13 cellular contexts compared by ENCODE assay signal in the genomic region with DNA sequence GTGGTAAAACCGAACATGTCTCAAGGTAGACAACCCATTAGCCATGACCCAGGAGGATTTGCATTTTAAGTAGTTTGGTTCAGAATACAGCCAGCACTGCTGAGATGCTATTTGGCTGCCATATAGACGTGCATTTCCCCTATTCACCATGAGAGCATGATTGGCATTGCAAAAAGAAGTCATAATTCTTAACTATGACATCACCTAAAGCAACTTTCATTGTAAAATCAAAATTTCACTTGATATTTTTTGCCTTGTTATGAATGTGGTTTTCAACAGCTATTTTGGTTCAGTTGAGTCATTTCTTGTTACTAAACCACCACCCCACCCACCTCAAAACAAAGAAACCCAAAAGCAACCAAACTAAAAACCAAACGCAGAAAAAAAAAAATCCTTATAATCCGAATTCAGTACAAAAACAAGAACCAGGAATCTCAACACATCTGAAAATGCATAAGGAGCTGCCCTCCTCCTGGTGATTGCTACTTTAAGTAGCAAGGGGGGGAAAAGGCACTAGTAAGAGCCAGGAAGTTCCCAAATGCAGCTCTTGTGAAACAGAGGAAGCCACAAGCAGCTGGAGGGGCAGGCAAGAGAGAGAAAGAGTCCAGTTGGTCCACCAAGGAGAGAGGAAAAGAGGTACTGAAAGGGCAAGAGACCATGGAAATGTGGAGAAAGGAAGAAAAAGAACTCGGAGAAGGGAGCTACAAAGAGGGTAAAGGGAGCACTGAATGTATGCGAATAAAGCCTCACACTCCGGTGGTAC. TPM values are rescaled to one million over a fixed set of nuclear protein-coding genes. Genes with fewer than 3 reads are reported as not detected.
DNase-seq lines count a peak whose midpoint lies in the region; ATAC-seq and TF ChIP-seq lines count a peak whose summit lies in the region.
"Had no signal": no experiment of that assay in that cellular context is flagged by ENCODE, and none has a peak within 500 bp of the region (broad histone marks: within the 10 kb centered on the region; RNA-seq: fewer than 3 reads in every experiment).

No MANE protein-coding gene starts in this region.

- H3K4me1 ChIP-seq in heart right ventricle (peaks cover 0 to 2% (median 0%) of the 10 kb centered on the region in 9 donors), left lung (no peaks in the 10 kb centered on the region), upper lobe of right lung (no peaks in the 10 kb centered on the region)
- no peaks in the 10 kb centered on the region for H3K4me1 ChIP-seq in CD8-positive, alpha-beta T cell (ENCODE audit: insufficient read depth, low read length)

- H3K27me3 Mint-ChIP-seq in CD8-positive, alpha-beta T cell (ENCODE audit: low read depth), result peaks cover 8% of the 10 kb centered on the region

- no peak overlapping the region for H3K27ac Mint-ChIP-seq in CD8-positive, alpha-beta T cell
- H3K27ac Mint-ChIP-seq: activated T-helper 2 cell treated with anti-CD3 and anti-CD28 coated beads, Interferon-gamma antibody, Interleukin-2, Interleukin-4, amounts not matched to agents 10 μg/mL and 5 μg/mL and 100 μg/mL, durations not matched to agents 14 hours and 24 hours and 36 hours; B cell; memory B cell had no signal

- H3K9me3 Mint-ChIP-seq in CD8-positive, alpha-beta T cell, result no peaks in the 10 kb centered on the region
- H3K9me3 Mint-ChIP-seq: activated T-helper 2 cell treated with anti-CD3 and anti-CD28 coated beads, Interferon-gamma antibody, Interleukin-2, Interleukin-4, amounts not matched to agents 10 μg/mL and 5 μg/mL and 100 μg/mL, durations not matched to agents 14 hours and 24 hours and 36 hours had no signal

- H3K4me3 Mint-ChIP-seq in CD8-positive, alpha-beta T cell, result no peak overlapping the region
- H3K4me3 Mint-ChIP-seq: B cell, memory B cell had no signal

- no peaks in the 10 kb centered on the region for H3K36me3 ChIP-seq in heart right ventricle
- H3K36me3 ChIP-seq in left lung, result no peaks in the 10 kb centered on the region
- H3K36me3 ChIP-seq in upper lobe of right lung, result no peaks in the 10 kb centered on the region
- H3K36me3 ChIP-seq in CD8-positive, alpha-beta T cell (ENCODE audit: insufficient read depth, low read length), result no peaks in the 10 kb centered on the region

- CTCF ChIA-PET in CD8-positive, alpha-beta T cell (lab: Charles Lee), result no interaction called here

- H3K9me3 ChIP-seq in heart right ventricle (no peaks in the 10 kb centered on the region), left lung (no peaks in the 10 kb centered on the region), upper lobe of right lung (no peaks in the 10 kb centered on the region)
- no peaks in the 10 kb centered on the region for H3K9me3 ChIP-seq in CD8-positive, alpha-beta T cell (ENCODE audit: low read length)

- no peak for TF ChIP-seq CTCF in heart right ventricle (IDR thresholded peaks at IDR 0.05)
- no peak for TF ChIP-seq CTCF in left lung (IDR thresholded peaks at IDR 0.05)
- no peak for TF ChIP-seq CTCF in upper lobe of right lung (IDR thresholded peaks at IDR 0.05)
- no peak for TF ChIP-seq CTCF in CD8-positive, alpha-beta T cell (IDR thresholded peaks at IDR 0.05)

- H3K27me3 ChIP-seq in heart right ventricle (peaks cover 0 to 30% (median 18%) of the 10 kb centered on the region in 7 donors), left lung (peaks cover 9 to 27% of the 10 kb centered on the region in 2 donors), upper lobe of right lung (peaks cover 3% of the 10 kb centered on the region)
- no peaks in the 10 kb centered on the region for H3K27me3 ChIP-seq in CD8-positive, alpha-beta T cell (ENCODE audit: insufficient read depth, low read length)

- no peaks in the 10 kb centered on the region for H3K4me1 Mint-ChIP-seq in CD8-positive, alpha-beta T cell (ENCODE audit: low read depth)
- H3K4me1 Mint-ChIP-seq: B cell, memory B cell had no signal

- no peak for DNase-seq in heart right ventricle
- no peak for DNase-seq in Right ventricle myocardium inferior (ENCODE audit: missing footprints)
- DNase-seq in amniotic epithelial cell (ENCODE audit: low read depth), result peak; percentile 73
- DNase-seq in left lung, result no peak
- no peak for DNase-seq in upper lobe of right lung
- no peak for DNase-seq in CD8-positive, alpha-beta T cell
- DNase-seq in NCI-H1417 treated with DMSO at 0.1 percent for 48 hours (lab: John Stamatoyannopoulos, UW), result no peak
- DNase-seq in NCI-H146 treated with DMSO at 0.1 percent for 48 hours (lab: John Stamatoyannopoulos, UW; ENCODE audit: unreplicated experiment), result no peak
- DNase-seq: NCI-H2081 had no signal

- 26 to 28% methylated on average over 7 of the region's 7 CpGs for WGBS in heart right ventricle, 2 donors

- H3K27ac ChIP-seq in heart right ventricle (no peak overlapping the region), left lung (no peak overlapping the region), upper lobe of right lung (no peak overlapping the region)
- no peak overlapping the region for H3K27ac ChIP-seq in CD8-positive, alpha-beta T cell (ENCODE audit: low read depth, low read length)

- intact Hi-C loops in heart right ventricle (cut with DNase I), result no loop called here
- intact Hi-C loops in Right ventricle myocardium inferior (cut with DNase I), result no loop called here
- intact Hi-C loops in left lung (cut with DNase I), result no loop called here
- intact Hi-C loops in upper lobe of right lung (cut with DNase I), result no loop called here
- intact Hi-C loops in CD8-positive, alpha-beta T cell (cut with DNase I, micrococcal nuclease), result no loop called here

- H3K4me3 ChIP-seq in heart right ventricle (peak overlapping the region in 8 of 10 donors; percentile 14 to 55 (median 46)), left lung (peak overlapping the region in 1 of 2 donors; percentile 42), upper lobe of right lung (no peak overlapping the region)
- H3K4me3 ChIP-seq in CD8-positive, alpha-beta T cell (ENCODE audit: low read depth, low read length), result no peak overlapping the region

- POLR2A ChIA-PET in CD8-positive, alpha-beta T cell (lab: Charles Lee), result no interaction called here

- H3K36me3 Mint-ChIP-seq in CD8-positive, alpha-beta T cell, result no peaks in the 10 kb centered on the region

- ATAC-seq in heart right ventricle (peak in 5 of 8 donors; percentile 38 to 61 (median 45)), Right ventricle myocardium inferior (no peak), left lung (peak; percentile 34), upper lobe of right lung (peak; percentile 72)
- no peak for ATAC-seq in CD8-positive, alpha-beta T cell

RNA-seq across cellular contexts. Expression of gene SLITRK4, which starts 3.1 kb away (rescaled TPM):
- total RNA-seq in heart right ventricle (10 to 100 TPM in 1 of 10 donors, 1 to 10 TPM in 3, under 1 TPM in 6; 0.28 to 15.6 (median 0.81) TPM), Right ventricle myocardium inferior (0.38 TPM), left lung (under 1 TPM; 0.23 to 0.47 TPM), upper lobe of right lung (0.58 TPM)
- polyA plus RNA-seq in heart right ventricle, result under 1 TPM; 0.16 to 0.22 TPM
- total RNA-seq in CD8-positive, alpha-beta T cell, result not detected
- total RNA-seq: activated T-helper 2 cell treated with anti-CD3 and anti-CD28 coated beads, Interferon-gamma antibody, Interleukin-2, Interleukin-4, amounts not matched to agents 10 μg/mL and 5 μg/mL and 100 μg/mL, durations not matched to agents 14 hours and 24 hours and 36 hours; B cell; T-helper 1 cell treated with Interleukin-12 subunit alpha and Interleukin-12 subunit beta and Interleukin-4 antibody, amounts not matched to agents 30 ng/mL and 1 ng/mL, for 36 hours had no signal

Comparison
In these comparisons a context has a peak if more than half of its experiments do, and no peak if none do; other contexts are left out.
1. ATAC-seq: peak in heart right ventricle (5 of 8), left lung (single experiment) and upper lobe of right lung (single experiment); none in Right ventricle myocardium inferior (single experiment) and CD8-positive, alpha-beta T cell (single experiment).
2. H3K4me3 ChIP-seq: peak in heart right ventricle (8 of 10); none in upper lobe of right lung (single experiment) and CD8-positive, alpha-beta T cell (single experiment).